ENCODE assay signal across 26 cellular contexts in the genomic region with DNA sequence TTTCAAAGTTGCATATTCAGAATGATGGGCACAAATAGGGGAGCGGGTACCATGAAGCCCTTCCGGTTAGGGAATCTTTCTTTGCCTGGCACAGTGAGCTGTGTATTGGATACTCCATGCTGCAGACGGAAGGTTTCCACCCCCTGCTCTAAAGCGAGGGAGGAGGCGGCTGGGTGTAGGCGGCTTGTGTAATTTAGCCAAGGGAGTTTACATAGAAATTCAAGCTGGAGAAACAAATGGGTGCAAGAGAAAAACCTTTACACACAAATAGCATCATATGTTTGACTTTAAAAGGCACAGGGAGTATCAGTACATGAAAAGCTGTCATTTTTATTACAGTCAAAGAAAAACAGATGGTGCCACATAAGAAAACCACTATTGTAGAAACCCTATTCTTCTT.
"Had no signal": no experiment of that assay in that cellular context is flagged by ENCODE, and none has a peak within 500 bp of the region (broad histone marks: within the 10 kb centered on the region; RNA-seq: fewer than 3 reads in every experiment).

No MANE protein-coding gene starts in this region.

- H3K4me1 ChIP-seq: ascending aorta, body of pancreas, Peyer's patch, SJSA1 had no signal

- H3K4me3 ChIP-seq: ascending aorta, body of pancreas, MG63, Peyer's patch, SJSA1 had no signal

- H3K36me3 ChIP-seq: ascending aorta, SJSA1 had no signal

- ATAC-seq: activated CD8-positive, alpha-beta memory T cell treated with anti-CD3 and anti-CD28 coated beads, Interleukin-2, amount 10 ng/mL, durations not matched to agents 7 days and 5 days; activated naive CD4-positive, alpha-beta T cell treated with anti-CD3 and anti-CD28 coated beads, Interleukin-2, amount 50 U/mL, for 72 hours; activated naive CD8-positive, alpha-beta T cell treated with anti-CD3 and anti-CD28 coated beads, Interleukin-2, amount 50 U/mL, for 24 hours; body of pancreas; T-helper 17 cell had no signal

- H3K27me3 ChIP-seq: ascending aorta, body of pancreas, MG63, Peyer's patch, SJSA1 had no signal

- H3K9me3 ChIP-seq: ascending aorta, body of pancreas, MG63, Peyer's patch, SJSA1 had no signal

- H3K27ac ChIP-seq: ascending aorta, body of pancreas, Peyer's patch, RWPE1, SJSA1 had no signal

- DNase-seq: activated B cell treated with CpG ODN at 0.5 μM for 24 hours; activated CD4-positive, alpha-beta T cell treated with anti-CD3 and anti-CD28 coated beads for 1 hour; activated CD4-positive, alpha-beta T cell treated with anti-CD3 and anti-CD28 coated beads, Interleukin-2, amount 10 ng/mL, durations not matched to agents 24 days and 14 days; activated CD4-positive, alpha-beta T cell treated with anti-CD3 and anti-CD28 coated beads, Interleukin-2, amount 50 U/mL, for 48 hours; activated CD8-positive, alpha-beta memory T cell treated with anti-CD3 and anti-CD28 coated beads, Interleukin-2, amount 10 ng/mL, durations not matched to agents 7 days and 5 days; activated effector memory CD4-positive, alpha-beta T cell treated with anti-CD3 and anti-CD28 coated beads, Interleukin-2, amount 50 U/mL, for 16 hours; activated naive CD4-positive, alpha-beta T cell treated with Interleukin-2 at 50 U/mL for 16 hours; activated naive CD8-positive, alpha-beta T cell treated with anti-CD3 and anti-CD28 coated beads, Interleukin-2, amount 50 U/mL, for 24 hours; activated T-cell treated with anti-CD3 and anti-CD28 coated beads, Interleukin-2, amount 50 U/mL, for 24 hours; amniotic stem cell; body of pancreas; MG63; MV-4-11; NCI-H1092 treated with DMSO at 0.1 percent for 48 hours; NCI-H1417 treated with DMSO at 0.1 percent for 48 hours; NCI-H1694; NCI-H2029; NCI-H510A treated with DMSO at 0.1 percent for 48 hours; Peyer's patch; Right ventricle myocardium superior; T-helper 17 cell; T-helper 9 cell had no signal
